ENCODE assay signal across 19 cellular contexts in the genomic region with DNA sequence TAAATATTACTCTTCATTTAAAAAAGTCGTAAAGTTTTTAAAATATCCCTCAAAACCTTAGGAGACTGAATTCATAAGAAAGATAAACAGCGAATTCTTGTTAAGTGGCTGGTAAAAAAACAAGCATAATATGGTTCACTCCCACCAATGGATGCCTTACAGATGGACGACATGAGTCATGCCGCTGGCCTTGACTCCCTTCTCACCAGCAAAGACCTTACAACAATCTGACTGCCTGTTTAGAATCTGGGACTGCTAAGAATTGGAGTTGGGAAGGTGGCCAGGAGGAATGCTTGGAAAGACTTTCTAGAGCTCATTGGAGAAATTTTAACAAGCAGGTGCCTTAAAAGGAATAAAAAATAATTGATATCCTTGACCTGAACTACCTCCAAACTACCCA.
DNase-seq lines count a peak whose midpoint lies in the region; ATAC-seq, FAIRE-seq and TF ChIP-seq lines count a peak whose summit lies in the region.
"Had no signal": no experiment of that assay in that cellular context is flagged by ENCODE, and none has a peak within 500 bp of the region (broad histone marks: within the 10 kb centered on the region; RNA-seq: fewer than 3 reads in every experiment).

No MANE protein-coding gene starts in this region.

- H3K36me3 ChIP-seq in kidney (ENCODE audit: control insufficient read depth in 1 of 2, insufficient read depth in 2 of 2, low read length in 2 of 2) = no peaks in the 10 kb centered on the region

- DNase-seq in A172 (ENCODE audit: low spot score) (peak; percentile 65), HT1080 (ENCODE audit: low read depth) (peak; percentile 6), astrocyte of the hippocampus (ENCODE audit: low read depth, low spot score) (peak; percentile 58), omental fat pad (ENCODE audit: low spot score) (no peak), activated gamma-delta T cell treated with Interleukin-2 at 50 U/mL for 16 hours (no peak), kidney (no peak), mesenteric fat pad (ENCODE audit: low spot score) (no peak), cerebellum (ENCODE audit: low spot score) (no peak)
- DNase-seq: 8988T, COR-L47, NCI-H1092 treated with DMSO at 0.1 percent for 48 hours, NCI-H1694, NCI-H2107, NCI-H345 had no signal

- no peaks in the 10 kb centered on the region for H3K9me3 ChIP-seq in kidney (ENCODE audit: control insufficient read depth in 1 of 2, low read length in 2 of 2)

- no peak overlapping the region for H3K4me3 ChIP-seq in kidney (ENCODE audit: low read length in 2 of 2)
- H3K4me3 ChIP-seq: GM23338, K562 had no signal

- FAIRE-seq in kidney (lab: Jason Lieb, UNC) = no peak
- FAIRE-seq: G401.6, GM12891, K562 had no signal

- no peak overlapping the region for H3K27ac ChIP-seq in kidney (ENCODE audit: low read depth in 2 of 2, low read length in 2 of 2)
- H3K27ac ChIP-seq: C4-2B had no signal

- TF ChIP-seq CTCF in omental fat pad (IDR thresholded peaks at IDR 0.05) = no peak
- TF ChIP-seq CTCF in kidney (IDR thresholded peaks at IDR 0.05; ENCODE audit: borderline replicate concordance, extremely low read depth, insufficient read depth) = no peak

- H3K9ac ChIP-seq in kidney (ENCODE audit: low read length in 2 of 2) = no peak overlapping the region

- no peaks in the 10 kb centered on the region for H3K4me1 ChIP-seq in kidney (ENCODE audit: control insufficient read depth in 1 of 2, insufficient read depth in 1 of 2, low read depth in 1 of 2, low read length in 2 of 2)

- intact Hi-C loops in kidney (cut with DNase I) = no loop called here

- ATAC-seq in omental fat pad (ENCODE audit: low FRiP score) = peak; percentile 62
- ATAC-seq: GM23338, K562 had no signal

Comparison
In these comparisons a context has a peak if more than half of its experiments do, and no peak if none do; other contexts are left out.
1. DNase-seq: peak in A172 (single experiment), HT1080 (single experiment) and astrocyte of the hippocampus (single experiment); none in omental fat pad (single experiment), activated gamma-delta T cell treated with Interleukin-2 at 50 U/mL for 16 hours (single experiment), kidney (single experiment), mesenteric fat pad (single experiment) and cerebellum (single experiment).